Comparison of ENCODE assay signal across 23 cellular contexts in the genomic region with DNA sequence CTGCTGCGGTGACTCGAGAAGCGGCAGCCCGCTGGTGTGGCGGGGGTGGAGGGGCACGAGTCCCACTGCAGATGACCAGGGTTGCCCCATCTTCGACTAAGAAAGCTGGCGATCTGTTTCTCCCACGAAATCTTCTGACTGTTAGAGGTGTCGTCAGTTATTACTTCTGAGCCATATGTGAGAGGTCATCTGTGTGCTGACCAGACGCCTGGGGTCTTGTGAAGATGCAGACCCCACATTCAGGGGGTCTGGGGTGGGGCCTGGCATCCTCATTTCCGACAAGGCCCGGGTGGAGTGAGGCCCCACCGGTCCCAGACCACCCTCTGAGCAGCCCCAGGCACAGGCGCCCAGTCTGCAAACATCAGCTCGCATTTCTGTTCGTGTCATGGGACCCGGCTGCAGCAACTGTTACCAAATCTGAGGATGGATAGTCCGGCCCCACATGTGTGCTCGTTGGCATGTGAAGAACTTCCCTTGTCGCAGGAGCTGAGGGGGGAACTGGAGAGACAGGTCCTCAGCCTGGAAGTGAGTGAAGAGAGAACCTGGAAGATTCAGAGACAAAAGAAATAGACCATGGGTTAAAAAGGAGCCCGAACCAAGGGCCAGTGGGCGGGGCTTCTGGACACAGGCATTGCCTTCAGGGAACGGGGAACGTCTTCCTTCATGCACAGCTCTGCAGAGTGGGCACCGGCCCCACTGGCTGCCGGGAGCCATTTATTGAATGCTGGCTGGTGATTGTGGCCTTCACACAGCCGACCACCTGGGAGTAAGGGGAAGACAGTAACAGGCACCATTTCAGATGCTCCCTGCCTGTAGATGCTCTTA.
DNase-seq lines count a peak whose midpoint lies in the region; ATAC-seq, FAIRE-seq and TF ChIP-seq lines count a peak whose summit lies in the region.
"Had no signal": no experiment of that assay in that cellular context is flagged by ENCODE, and none has a peak within 500 bp of the region (broad histone marks: within the 10 kb centered on the region; RNA-seq: fewer than 3 reads in every experiment).

No MANE protein-coding gene starts in this region.

- 87 to 93% (median 91%) methylated on average over 27 to 28 of the region's 28 CpGs for WGBS in heart left ventricle, 4 donors
- WGBS in heart right ventricle, 2 donors = 89 to 91% methylated on average over 28 of the region's 28 CpGs
- WGBS in endodermal cell (ENCODE audit: insufficient coverage in 1 of 2, insufficient read length in 1 of 2), 2 experiments = 88 to 92% methylated on average over 22 to 28 of the region's 28 CpGs
- WGBS in ovary, 3 donors = 89 to 93% (median 91%) methylated on average over 28 of the region's 28 CpGs
- WGBS in transverse colon (ENCODE audit: low coverage in 1 of 2), 2 donors = 78 to 90% methylated on average over 10 to 27 of the region's 28 CpGs
- 86 to 90% (median 88%) methylated on average over 28 of the region's 28 CpGs for WGBS in small intestine, 3 donors

- no peak overlapping the region for H3K4me3 ChIP-seq in heart left ventricle
- H3K4me3 ChIP-seq in heart right ventricle = no peak overlapping the region
- no peak overlapping the region for H3K4me3 ChIP-seq in endodermal cell (ENCODE audit: low read length)
- H3K4me3 ChIP-seq in ovary = no peak overlapping the region
- H3K4me3 ChIP-seq in transverse colon = no peak overlapping the region
- no peak overlapping the region for H3K4me3 ChIP-seq in small intestine (ENCODE audit: low read depth in 1 of 2, low read length in 2 of 2)
- H3K4me3 ChIP-seq: gastrocnemius medialis, GM23248, lung, pancreas, skin epidermis, suprapubic skin had no signal

- no peaks in the 10 kb centered on the region for H3K4me1 Mint-ChIP-seq in endodermal cell
- peaks cover 2 to 5% of the 10 kb centered on the region in 2 donors for H3K4me1 Mint-ChIP-seq in immature natural killer cell

- peaks cover 0 to 17% (median 8%) of the 10 kb centered on the region in 12 donors for H3K4me1 ChIP-seq in heart left ventricle
- H3K4me1 ChIP-seq in heart right ventricle = peaks cover 0 to 36% (median 10%) of the 10 kb centered on the region in 9 donors
- no peaks in the 10 kb centered on the region for H3K4me1 ChIP-seq in endodermal cell (ENCODE audit: control insufficient read depth, insufficient read depth, low read length)
- no peaks in the 10 kb centered on the region for H3K4me1 ChIP-seq in ovary (ENCODE audit: insufficient read depth)
- H3K4me1 ChIP-seq in transverse colon = no peaks in the 10 kb centered on the region
- no peaks in the 10 kb centered on the region for H3K4me1 ChIP-seq in small intestine (ENCODE audit: control insufficient read depth in 2 of 2, insufficient read depth in 1 of 2, low read depth in 1 of 2, low read length in 1 of 2)
- H3K4me1 ChIP-seq: gastrocnemius medialis, pancreas had no signal

- H3K4me3 Mint-ChIP-seq in endodermal cell = no peak overlapping the region
- H3K4me3 Mint-ChIP-seq in immature natural killer cell = no peak overlapping the region
- H3K4me3 Mint-ChIP-seq: activated naive CD8-positive, alpha-beta T cell treated with anti-CD3 and anti-CD28 coated beads, Interleukin-2, amount 10 ng/mL, durations not matched to agents 7 days and 5 days; activated T-cell treated with anti-CD3 and anti-CD28 coated beads, Interleukin-2, amount 50 U/mL, for 72 hours; CD4-positive, alpha-beta T cell had no signal

- no peaks in the 10 kb centered on the region for H3K9me3 ChIP-seq in heart left ventricle
- H3K9me3 ChIP-seq in heart right ventricle = no peaks in the 10 kb centered on the region
- no peaks in the 10 kb centered on the region for H3K9me3 ChIP-seq in endodermal cell (ENCODE audit: control insufficient read depth, low read length)
- H3K9me3 ChIP-seq in ovary = no peaks in the 10 kb centered on the region
- H3K9me3 ChIP-seq in transverse colon = no peaks in the 10 kb centered on the region
- H3K9me3 ChIP-seq in small intestine (ENCODE audit: control insufficient read depth, low read depth) = no peaks in the 10 kb centered on the region
- H3K9me3 ChIP-seq: gastrocnemius medialis, pancreas, suprapubic skin had no signal

- no peaks in the 10 kb centered on the region for H3K27me3 ChIP-seq in heart left ventricle
- no peaks in the 10 kb centered on the region for H3K27me3 ChIP-seq in heart right ventricle
- H3K27me3 ChIP-seq in endodermal cell (ENCODE audit: control insufficient read depth, insufficient read depth, low read length, poor library complexity, severe bottlenecking) = no peaks in the 10 kb centered on the region
- no peaks in the 10 kb centered on the region for H3K27me3 ChIP-seq in ovary
- no peaks in the 10 kb centered on the region for H3K27me3 ChIP-seq in transverse colon
- no peaks in the 10 kb centered on the region for H3K27me3 ChIP-seq in small intestine (ENCODE audit: control insufficient read depth in 2 of 2, insufficient read depth in 2 of 2, low read length in 2 of 2)
- H3K27me3 ChIP-seq: brain microvascular endothelial cell, gastrocnemius medialis, pancreas had no signal

- no peaks in the 10 kb centered on the region for H3K9me3 Mint-ChIP-seq in endodermal cell
- no peaks in the 10 kb centered on the region for H3K9me3 Mint-ChIP-seq in immature natural killer cell
- H3K9me3 Mint-ChIP-seq: activated naive CD8-positive, alpha-beta T cell treated with anti-CD3 and anti-CD28 coated beads, Interleukin-2, amount 10 ng/mL, durations not matched to agents 7 days and 5 days; activated T-cell treated with anti-CD3 and anti-CD28 coated beads, Interleukin-2, amount 50 U/mL, for 72 hours; CD4-positive, alpha-beta T cell had no signal

- H3K27ac ChIP-seq in heart left ventricle (peak overlapping the region in 3 of 12 donors; percentile 11 to 59 (median 44)), heart right ventricle (peak overlapping the region in 5 of 10 donors; percentile 0 to 64 (median 40)), endodermal cell (ENCODE audit: low read depth, low read length) (no peak overlapping the region), ovary (no peak overlapping the region), transverse colon (no peak overlapping the region), small intestine (ENCODE audit: low read depth in 1 of 2, low read length in 1 of 2) (no peak overlapping the region)
- H3K27ac ChIP-seq: brain microvascular endothelial cell, gastrocnemius medialis, GM23248, pancreas, skin epidermis, suprapubic skin had no signal

- TF ChIP-seq CTCF in heart left ventricle (IDR thresholded peaks at IDR 0.05) (no peak), heart right ventricle (IDR thresholded peaks at IDR 0.05) (no peak), endodermal cell (conservative IDR thresholded peaks at IDR 0.05) (no peak), ovary (IDR thresholded peaks at IDR 0.05) (no peak), transverse colon (IDR thresholded peaks at IDR 0.05) (no peak)

- FAIRE-seq in small intestine (lab: Jason Lieb, UNC) = no peak
- FAIRE-seq: pancreas, RCC 7860 had no signal

- H3K27me3 Mint-ChIP-seq in endodermal cell (ENCODE audit: insufficient read depth) (no peaks in the 10 kb centered on the region), immature natural killer cell (ENCODE audit: low read depth in 3 of 3) (peaks cover 2 to 3% (median 3%) of the 10 kb centered on the region in 3 donors)
- H3K27me3 Mint-ChIP-seq: activated naive CD8-positive, alpha-beta T cell treated with anti-CD3 and anti-CD28 coated beads, Interleukin-2, amount 10 ng/mL, durations not matched to agents 7 days and 5 days; CD4-positive, alpha-beta T cell had no signal

- no peak overlapping the region for H3K27ac Mint-ChIP-seq in endodermal cell
- no peak overlapping the region for H3K27ac Mint-ChIP-seq in immature natural killer cell
- H3K27ac Mint-ChIP-seq: activated naive CD8-positive, alpha-beta T cell treated with anti-CD3 and anti-CD28 coated beads, Interleukin-2, amount 10 ng/mL, durations not matched to agents 7 days and 5 days; activated T-cell treated with anti-CD3 and anti-CD28 coated beads, Interleukin-2, amount 50 U/mL, for 72 hours; CD4-positive, alpha-beta T cell had no signal

- intact Hi-C loops in heart left ventricle (cut with DNase I) = loop anchor here in 1 of 10 donors (5.0 kb wide), 1 partner anchor 42 kb away; no protein-coding TSS in a partner anchor
- intact Hi-C loops in heart right ventricle (cut with DNase I) = loop anchor here in 1 of 10 donors (1.0 kb wide), 1 partner anchor 13 kb away; no protein-coding TSS in a partner anchor
- intact Hi-C loops in ovary (cut with DNase I) = no loop called here
- intact Hi-C loops in transverse colon (cut with DNase I; ENCODE audit: low total_unique reads) = no loop called here

- peaks cover 0 to 44% (median 14%) of the 10 kb centered on the region in 9 donors for H3K36me3 ChIP-seq in heart left ventricle
- peaks cover 0 to 35% (median 3%) of the 10 kb centered on the region in 9 donors for H3K36me3 ChIP-seq in heart right ventricle
- no peaks in the 10 kb centered on the region for H3K36me3 ChIP-seq in endodermal cell (ENCODE audit: control insufficient read depth, insufficient read depth, low read length)
- H3K36me3 ChIP-seq in ovary = no peaks in the 10 kb centered on the region
- no peaks in the 10 kb centered on the region for H3K36me3 ChIP-seq in transverse colon
- no peaks in the 10 kb centered on the region for H3K36me3 ChIP-seq in small intestine (ENCODE audit: control insufficient read depth in 2 of 2, insufficient read depth in 2 of 2, low read length in 2 of 2)
- H3K36me3 ChIP-seq: brain microvascular endothelial cell, gastrocnemius medialis, pancreas, suprapubic skin had no signal

- H3K36me3 Mint-ChIP-seq in endodermal cell (ENCODE audit: low read depth) = no peaks in the 10 kb centered on the region
- H3K36me3 Mint-ChIP-seq in immature natural killer cell = no peaks in the 10 kb centered on the region
- H3K36me3 Mint-ChIP-seq: activated naive CD8-positive, alpha-beta T cell treated with anti-CD3 and anti-CD28 coated beads, Interleukin-2, amount 10 ng/mL, durations not matched to agents 7 days and 5 days had no signal

- DNase-seq in heart left ventricle = peak in 3 of 5 donors; percentile 5 to 28 (median 16)
- DNase-seq in heart right ventricle = no peak
- DNase-seq in endodermal cell = peak; percentile 39
- peak in 3 of 5 donors; percentile 7 to 11 (median 8) for DNase-seq in ovary
- DNase-seq in immature natural killer cell = no peak
- no peak for DNase-seq in transverse colon
- DNase-seq in small intestine = no peak
- DNase-seq: activated T-cell treated with anti-CD3 and anti-CD28 coated beads, Interleukin-2, amount 50 U/mL, for 72 hours; brain microvascular endothelial cell; dermis blood vessel endothelial cell; DMS79 treated with DMSO at 0.1 percent for 48 hours; gastrocnemius medialis; GM23248; NCI-H1694 treated with DMSO at 0.1 percent for 48 hours; NCI-H2227 treated with DMSO at 0.1 percent for 48 hours had no signal

- H3K9ac ChIP-seq in endodermal cell (ENCODE audit: extremely low read depth, low read length, poor library complexity, severe bottlenecking) = no peak overlapping the region
- H3K9ac ChIP-seq: GM23248 had no signal

- no peak for TF ChIP-seq POLR2A in heart left ventricle (IDR thresholded peaks at IDR 0.05)
- TF ChIP-seq POLR2A in ovary (IDR thresholded peaks at IDR 0.05) = no peak
- no peak for TF ChIP-seq POLR2A in transverse colon (IDR thresholded peaks at IDR 0.05)

- in situ Hi-C loops in transverse colon (cut with MboI; ENCODE audit: low pct_ligation_motif_present in 1 of 4, low pct_unique_long_range_greater_than_20kb in 1 of 4, low sequenced_read_pairs in 3 of 4) = no loop called here

- ATAC-seq in heart left ventricle (no peak), heart right ventricle (no peak), GM21576 (IDR thresholded peaks at IDR 0.05; ENCODE audit: unreplicated experiment) (no peak)
- ATAC-seq: activated T-cell treated with anti-CD3 and anti-CD28 coated beads, Interleukin-2, amount 50 U/mL, for 72 hours; gastrocnemius medialis; pancreas had no signal

- TF ChIP-seq EP300 in ovary (IDR thresholded peaks at IDR 0.05) (no peak), transverse colon (IDR thresholded peaks at IDR 0.05; ENCODE audit: low read depth) (no peak)

Comparison
In these comparisons a context has a peak if more than half of its experiments do, and no peak if none do; other contexts are left out.
1. DNase-seq: peak in heart left ventricle (3 of 5), endodermal cell (single experiment) and ovary (3 of 5); none in heart right ventricle (0 of 2), immature natural killer cell (0 of 3), transverse colon (single experiment) and small intestine (single experiment).